In the genomic region with DNA sequence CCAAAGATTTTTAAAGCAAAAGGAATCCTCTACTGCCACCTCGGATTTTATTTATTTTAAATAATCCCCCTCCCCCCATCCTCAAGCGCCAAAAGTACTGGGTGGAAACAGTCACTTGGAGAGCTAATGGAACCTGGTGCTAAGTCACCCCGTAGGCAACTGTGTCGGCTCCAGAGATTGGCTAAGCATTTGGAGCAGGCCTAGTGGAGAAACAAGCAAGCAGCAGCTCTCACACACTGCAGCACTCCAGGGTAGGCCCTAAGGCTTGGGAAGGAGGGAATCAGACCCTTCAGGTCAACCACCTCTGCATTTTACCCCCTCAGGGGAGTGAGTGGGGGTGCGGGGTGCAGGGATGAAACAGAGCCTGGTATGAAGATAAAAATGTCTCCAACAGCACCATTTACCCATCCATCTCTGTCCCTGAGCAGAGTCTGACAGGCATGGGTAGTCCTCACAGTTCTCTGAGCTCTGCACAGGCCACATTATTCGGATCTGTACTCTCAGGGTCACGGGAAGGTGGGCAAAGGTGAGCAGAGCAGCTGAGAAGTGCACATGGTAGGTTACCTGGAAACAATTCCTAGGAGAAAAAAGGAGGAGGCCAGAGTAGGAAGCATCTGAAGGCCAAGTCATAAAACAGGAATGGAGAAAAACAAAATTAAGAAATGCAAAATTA, we compare ENCODE assay signal across 19 cellular contexts. TPM values are rescaled to one million over a fixed set of nuclear protein-coding genes. Genes with fewer than 3 reads are reported as not detected.
DNase-seq lines count a peak whose midpoint lies in the region; ATAC-seq and TF ChIP-seq lines count a peak whose summit lies in the region.
"Had no signal": no experiment of that assay in that cellular context is flagged by ENCODE, and none has a peak within 500 bp of the region (broad histone marks: within the 10 kb centered on the region; RNA-seq: fewer than 3 reads in every experiment).

No MANE protein-coding gene starts in this region.

- no peak for ATAC-seq in naive thymus-derived CD4-positive, alpha-beta T cell
- ATAC-seq in psoas muscle: no peak

- H3K27ac Mint-ChIP-seq in naive thymus-derived CD4-positive, alpha-beta T cell: peak overlapping the region in 1 of 9 donors; percentile 49

- H3K4me3 ChIP-seq in iPS-20b (ENCODE audit: low read length) (no peak overlapping the region), subcutaneous abdominal adipose tissue (ENCODE audit: low read depth in 1 of 5, low read length in 5 of 5) (no peak overlapping the region), psoas muscle (no peak overlapping the region)
- H3K4me3 ChIP-seq in naive thymus-derived CD4-positive, alpha-beta T cell (ENCODE audit: low read length): no peak overlapping the region
- H3K4me3 ChIP-seq: SK-N-MC had no signal

- CTCF ChIA-PET in HEK293T (lab: Yijun Ruan, JAX): interaction anchor here (0.6 to 1.0 kb wide), 4 partner anchors 11 to 139 kb away, joined by 3 to 5 read pairs (median 3); no protein-coding TSS in a partner anchor
- CTCF ChIA-PET in naive thymus-derived CD4-positive, alpha-beta T cell (lab: Charles Lee): interaction anchor here (1.1 kb wide), 1 partner anchor 9 kb away, joined by 5 read pairs; no protein-coding TSS in a partner anchor

- no peak for TF ChIP-seq CTCF in psoas muscle (IDR thresholded peaks at IDR 0.05)

- H3K27me3 ChIP-seq in iPS-20b (ENCODE audit: insufficient read depth, low read length) (no peaks in the 10 kb centered on the region), subcutaneous abdominal adipose tissue (ENCODE audit: control insufficient read depth in 5 of 5, insufficient read depth in 4 of 5, low read length in 5 of 5) (no peaks in the 10 kb centered on the region), psoas muscle (ENCODE audit: insufficient read depth in 3 of 3, low read length in 2 of 3) (no peaks in the 10 kb centered on the region)
- H3K27me3 ChIP-seq in naive thymus-derived CD4-positive, alpha-beta T cell (ENCODE audit: control insufficient read depth in 2 of 2, insufficient read depth in 2 of 2, low read length in 2 of 2): no peaks in the 10 kb centered on the region

- H3K9ac ChIP-seq in iPS-20b (ENCODE audit: low read depth, low read length) (peak overlapping the region; percentile 37; the same call in 1 of the 2 replicates), subcutaneous abdominal adipose tissue (ENCODE audit: low read length in 5 of 5) (no peak overlapping the region)

- no peaks in the 10 kb centered on the region for H3K27me3 Mint-ChIP-seq in naive thymus-derived CD4-positive, alpha-beta T cell

- peaks cover 3 to 27% (median 17%) of the 10 kb centered on the region in 5 donors for H3K36me3 Mint-ChIP-seq in naive thymus-derived CD4-positive, alpha-beta T cell

- H3K4me1 ChIP-seq in iPS-20b (ENCODE audit: insufficient read depth, low read length): no peaks in the 10 kb centered on the region; the same call in 1 of the 2 replicates
- peaks cover 3 to 55% (median 24%) of the 10 kb centered on the region in 5 donors for H3K4me1 ChIP-seq in subcutaneous abdominal adipose tissue (ENCODE audit: control insufficient read depth in 5 of 5, insufficient read depth in 5 of 5, low read length in 5 of 5)
- H3K4me1 ChIP-seq in naive thymus-derived CD4-positive, alpha-beta T cell (ENCODE audit: control insufficient read depth in 2 of 2, insufficient read depth in 2 of 2, low read length in 2 of 2): no peaks in the 10 kb centered on the region
- no peaks in the 10 kb centered on the region for H3K4me1 ChIP-seq in psoas muscle

- H3K27ac ChIP-seq in iPS-20b (ENCODE audit: low read length): no peak overlapping the region
- peak overlapping the region; percentile 23 for H3K27ac ChIP-seq in subcutaneous abdominal adipose tissue (ENCODE audit: low read depth, low read length)
- H3K27ac ChIP-seq in naive thymus-derived CD4-positive, alpha-beta T cell (ENCODE audit: low read depth, low read length): no peak overlapping the region
- no peak overlapping the region for H3K27ac ChIP-seq in psoas muscle
- H3K27ac ChIP-seq: C4-2B, SK-N-MC had no signal

- intact Hi-C loops in naive thymus-derived CD4-positive, alpha-beta T cell (cut with micrococcal nuclease): no loop called here
- intact Hi-C loops in psoas muscle (cut with DNase I): no loop called here

- H3K9me3 Mint-ChIP-seq in naive thymus-derived CD4-positive, alpha-beta T cell: peaks cover 0 to 1% (median 0%) of the 10 kb centered on the region in 11 donors

- no peaks in the 10 kb centered on the region for H3K9me3 ChIP-seq in iPS-20b (ENCODE audit: insufficient read depth, low read depth, low read length)
- H3K9me3 ChIP-seq in subcutaneous abdominal adipose tissue (ENCODE audit: control insufficient read depth in 5 of 5, low read length in 5 of 5): no peaks in the 10 kb centered on the region
- H3K9me3 ChIP-seq in naive thymus-derived CD4-positive, alpha-beta T cell (ENCODE audit: control insufficient read depth in 2 of 3, low read length in 3 of 3): no peaks in the 10 kb centered on the region
- no peaks in the 10 kb centered on the region for H3K9me3 ChIP-seq in psoas muscle

- 83 to 87% (median 85%) methylated on average over 7 of the region's 7 CpGs for WGBS in psoas muscle, 3 donors

- H3K36me3 ChIP-seq in iPS-20b (ENCODE audit: insufficient read depth, low read depth, low read length) (peaks cover 4% of the 10 kb centered on the region; the same call in 1 of the 2 replicates), subcutaneous abdominal adipose tissue (ENCODE audit: control insufficient read depth in 5 of 5, insufficient read depth in 5 of 5, low read length in 5 of 5) (peaks cover 9 to 31% (median 17%) of the 10 kb centered on the region in 5 donors), psoas muscle (ENCODE audit: insufficient read depth in 1 of 2, low read depth in 1 of 2) (peaks cover 3 to 61% of the 10 kb centered on the region in 2 donors)
- peaks cover 0 to 31% (median 4%) of the 10 kb centered on the region in 3 experiments for H3K36me3 ChIP-seq in naive thymus-derived CD4-positive, alpha-beta T cell (ENCODE audit: control insufficient read depth in 2 of 3, insufficient read depth in 3 of 3, low read length in 3 of 3)

- no peaks in the 10 kb centered on the region for H3K4me1 Mint-ChIP-seq in naive thymus-derived CD4-positive, alpha-beta T cell

- no peak overlapping the region for H3K4me3 Mint-ChIP-seq in naive thymus-derived CD4-positive, alpha-beta T cell

- POLR2A ChIA-PET in HEK293T (lab: Yijun Ruan, JAX): interaction anchor here (1.7 kb wide), 1 partner anchor 53 kb away, joined by 8 read pairs; a partner anchor contains a TSS
- POLR2A ChIA-PET in naive thymus-derived CD4-positive, alpha-beta T cell (lab: Charles Lee): interaction anchor here (0.6 kb wide), 1 partner anchor 236 kb away, joined by 3 read pairs; no protein-coding TSS in a partner anchor

- DNase-seq in ELF-1 (ENCODE audit: low read depth, low spot score): peak; percentile 67
- peak; percentile 41 for DNase-seq in HEK293T (ENCODE audit: extremely low spot score)
- DNase-seq in COR-L47 (lab: John Stamatoyannopoulos, UW): no peak
- no peak for DNase-seq in naive thymus-derived CD4-positive, alpha-beta T cell
- DNase-seq in psoas muscle: no peak
- DNase-seq: AML-193; DND-41; KG1; NCI-H1105 treated with DMSO at 0.1 percent for 48 hours; NCI-H1694 treated with DMSO at 0.1 percent for 48 hours; NCI-H2107; NCI-H510A; NCI-H748 treated with DMSO at 0.1 percent for 48 hours; NK-92 treated with Interleukin-12 subunit alpha and Interleukin-12 subunit beta, amount 100 ng/mL, for 24 hours; SHP77 had no signal

TF ChIP-seq in HEK293T, 16 proteins besides CTCF, POLR2A, EP300 and RAD21:
- TF ChIP-seq FOXA1 (IDR thresholded peaks at IDR 0.05) (no peak), FOXK2 (IDR thresholded peaks at IDR 0.05) (no peak), L3MBTL2 (conservative IDR thresholded peaks at IDR 0.05) (no peak), BHLHE40 (IDR thresholded peaks at IDR 0.05; ENCODE audit: borderline replicate concordance) (no peak), ZNF384 (IDR thresholded peaks at IDR 0.05) (no peak), FOXM1 (IDR thresholded peaks at IDR 0.05; ENCODE audit: borderline replicate concordance) (no peak), SP1 (IDR thresholded peaks at IDR 0.05) (no peak), HDGF (IDR thresholded peaks at IDR 0.05; ENCODE audit: borderline replicate concordance) (no peak), NFRKB (IDR thresholded peaks at IDR 0.05) (no peak), SUZ12 (IDR thresholded peaks at IDR 0.05) (no peak), ELF4 (IDR thresholded peaks at IDR 0.05) (no peak), CTBP1 (IDR thresholded peaks at IDR 0.05; ENCODE audit: borderline replicate concordance) (no peak), ARNT (IDR thresholded peaks at IDR 0.05) (no peak), TARDBP (IDR thresholded peaks at IDR 0.05) (no peak), LEF1 (IDR thresholded peaks at IDR 0.05; ENCODE audit: borderline replicate concordance) (no peak)
- TF ChIP-seq, protein P1, sequence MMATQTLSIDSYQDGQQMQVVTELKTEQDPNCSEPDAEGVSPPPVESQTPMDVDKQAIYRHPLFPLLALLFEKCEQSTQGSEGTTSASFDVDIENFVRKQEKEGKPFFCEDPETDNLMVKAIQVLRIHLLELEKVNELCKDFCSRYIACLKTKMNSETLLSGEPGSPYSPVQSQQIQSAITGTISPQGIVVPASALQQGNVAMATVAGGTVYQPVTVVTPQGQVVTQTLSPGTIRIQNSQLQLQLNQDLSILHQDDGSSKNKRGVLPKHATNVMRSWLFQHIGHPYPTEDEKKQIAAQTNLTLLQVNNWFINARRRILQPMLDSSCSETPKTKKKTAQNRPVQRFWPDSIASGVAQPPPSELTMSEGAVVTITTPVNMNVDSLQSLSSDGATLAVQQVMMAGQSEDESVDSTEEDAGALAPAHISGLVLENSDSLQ (IDR thresholded peaks at IDR 0.05): no peak
TF ChIP-seq in HEK293T: peak in this region for 0.

RNA-seq across cellular contexts. Expression of a gene that starts 27.2 kb away (rescaled TPM):
- not detected for total RNA-seq in naive thymus-derived CD4-positive, alpha-beta T cell
- not detected for polyA plus RNA-seq in naive thymus-derived CD4-positive, alpha-beta T cell
- 1 to 10 TPM in 1 of 4 donors, under 1 TPM in 2, not detected in 1; 0.07 to 1.2 (median 0.38) TPM for total RNA-seq in psoas muscle
- polyA plus RNA-seq in psoas muscle: under 1 TPM; 0.13 to 0.35 (median 0.29) TPM

RNA-seq across cellular contexts. Expression of a gene that starts 52.8 kb away (rescaled TPM):
- 1,000 to 10,000 TPM; 1,932 to 3,942 (median 3,777) TPM for total RNA-seq in naive thymus-derived CD4-positive, alpha-beta T cell
- polyA plus RNA-seq in naive thymus-derived CD4-positive, alpha-beta T cell: 1,000 to 10,000 TPM; 4,326 to 4,957 TPM
- 1,000 to 10,000 TPM; 1,146 to 1,520 (median 1,371) TPM for total RNA-seq in psoas muscle
- 1,000 to 10,000 TPM; 2,244 to 3,039 (median 2,565) TPM for polyA plus RNA-seq in psoas muscle

RNA-seq across cellular contexts. Expression of a gene that starts 55.5 kb away (rescaled TPM):
- total RNA-seq in naive thymus-derived CD4-positive, alpha-beta T cell: 10 to 100 TPM; 10.7 to 22.0 (median 12.8) TPM
- 1 to 10 TPM in 1 of 2 donors, under 1 TPM in 1; 0.39 to 1.9 TPM for polyA plus RNA-seq in naive thymus-derived CD4-positive, alpha-beta T cell
- total RNA-seq in psoas muscle: 100 to 1,000 TPM; 209 to 274 (median 226) TPM
- polyA plus RNA-seq in psoas muscle: 100 to 1,000 TPM in 2 of 3 donors, 10 to 100 TPM in 1; 88.2 to 196 (median 149) TPM

Comparison
In these comparisons a context has a peak if more than half of its experiments do, and no peak if none do; other contexts are left out.
1. DNase-seq: peak in ELF-1 (single experiment) and HEK293T (single experiment); none in COR-L47 (single experiment), naive thymus-derived CD4-positive, alpha-beta T cell (0 of 9) and psoas muscle (0 of 2).
2. RNA of a gene that starts 55.5 kb away (total RNA-seq): 209 to 274 TPM in psoas muscle; 10.7 to 22.0 TPM in naive thymus-derived CD4-positive, alpha-beta T cell; every median in the first group is over 4 times any median in the second.